20 cellular contexts compared by ENCODE assay signal in genomic region chr4:112381996-112382692, GRCh38.
DNase-seq lines count a peak whose midpoint lies in the region; TF ChIP-seq lines count a peak whose summit lies in the region.
"Had no signal": no experiment of that assay in that cellular context is flagged by ENCODE, and none has a peak within 500 bp of the region (broad histone marks: within the 10 kb centered on the region; RNA-seq: fewer than 3 reads in every experiment).

No MANE protein-coding gene starts in this region.

- no peak overlapping the region for H3K4me3 ChIP-seq in testis
- H3K4me3 ChIP-seq: BLaER1, sigmoid colon, SJCRH30, thoracic aorta had no signal

- H3K4me1 ChIP-seq in testis: no peaks in the 10 kb centered on the region
- H3K4me1 ChIP-seq: Caco-2, sigmoid colon had no signal

- no peaks in the 10 kb centered on the region for H3K36me3 ChIP-seq in testis (ENCODE audit: low read depth, missing control alignments)
- H3K36me3 ChIP-seq: BLaER1, SJCRH30 had no signal

- H3K27ac ChIP-seq in testis: no peak overlapping the region
- H3K27ac ChIP-seq: BLaER1, sigmoid colon, SJCRH30, thoracic aorta had no signal

- H3K36me3 Mint-ChIP-seq in activated T-cell treated with anti-CD3 and anti-CD28 coated beads, Interleukin-2, amount 50 U/mL, for 24 hours (ENCODE audit: low read depth): peaks cover 47% of the 10 kb centered on the region

- H3K27me3 Mint-ChIP-seq in activated T-cell treated with anti-CD3 and anti-CD28 coated beads, Interleukin-2, amount 50 U/mL, for 24 hours: no peaks in the 10 kb centered on the region
- H3K27me3 Mint-ChIP-seq: activated naive CD8-positive, alpha-beta T cell treated with anti-CD3 and anti-CD28 coated beads, Interleukin-2, amount 50 U/mL, for 24 hours; T-cell had no signal

- no peaks in the 10 kb centered on the region for H3K27me3 ChIP-seq in testis
- H3K27me3 ChIP-seq: BLaER1, sigmoid colon, SJCRH30 had no signal

- TF ChIP-seq CTCF in testis (IDR thresholded peaks at IDR 0.05): no peak

- no peaks in the 10 kb centered on the region for H3K9me3 ChIP-seq in testis
- H3K9me3 ChIP-seq: BLaER1, Caco-2, sigmoid colon, SJCRH30, thoracic aorta had no signal

- H3K4me3 Mint-ChIP-seq in activated T-cell treated with anti-CD3 and anti-CD28 coated beads, Interleukin-2, amount 50 U/mL, for 24 hours: no peak overlapping the region
- H3K4me3 Mint-ChIP-seq: activated CD8-positive, alpha-beta T cell treated with anti-CD3 and anti-CD28 coated beads, Interleukin-2, amount 10 ng/mL, durations not matched to agents 7 days and 5 days; activated naive CD8-positive, alpha-beta T cell treated with anti-CD3 and anti-CD28 coated beads, Interleukin-2, amount 50 U/mL, for 24 hours; T-cell had no signal

- no peak for TF ChIP-seq POLR2A in testis (IDR thresholded peaks at IDR 0.05)

- DNase-seq in DMS53 treated with DMSO at 0.1 percent for 48 hours (lab: John Stamatoyannopoulos, UW; ENCODE audit: unreplicated experiment) (peak; percentile 67), NCI-H187 (lab: John Stamatoyannopoulos, UW) (peak; percentile 37 to 50), NCI-H345 (lab: John Stamatoyannopoulos, UW) (peak; percentile 24), left kidney (ENCODE audit: low read depth, low spot score) (peak; percentile 35), testis (no peak), NCI-H146 (lab: John Stamatoyannopoulos, UW) (no peak)
- no peak for DNase-seq in NK-92 treated with Interleukin-12 subunit alpha and Interleukin-12 subunit beta, amount 100 ng/mL, for 24 hours (lab: John Stamatoyannopoulos, UW)
- DNase-seq in activated T-cell treated with anti-CD3 and anti-CD28 coated beads, Interleukin-2, amount 50 U/mL, for 24 hours: no peak
- DNase-seq: ACHN; activated CD8-positive, alpha-beta T cell treated with anti-CD3 and anti-CD28 coated beads, Interleukin-2, amount 10 ng/mL, durations not matched to agents 7 days and 5 days; activated gamma-delta T cell treated with Interleukin-2 at 50 U/mL for 16 hours; activated naive CD8-positive, alpha-beta T cell treated with anti-CD3 and anti-CD28 coated beads, Interleukin-2, amount 50 U/mL, for 24 hours; activated T-cell treated with anti-CD3 and anti-CD28 coated beads for 4 hours; Caco-2; sigmoid colon; stimulated activated naive CD4-positive, alpha-beta T cell treated with Interleukin-2 at 50 U/mL for 16 hours; T-cell had no signal

- intact Hi-C loops in testis (cut with DNase I; ENCODE audit: low total_unique reads): no loop called here

- no peaks in the 10 kb centered on the region for H3K9me3 Mint-ChIP-seq in activated T-cell treated with anti-CD3 and anti-CD28 coated beads, Interleukin-2, amount 50 U/mL, for 24 hours
- H3K9me3 Mint-ChIP-seq: activated naive CD8-positive, alpha-beta T cell treated with anti-CD3 and anti-CD28 coated beads, Interleukin-2, amount 50 U/mL, for 24 hours; T-cell had no signal

- no peak overlapping the region for H3K27ac Mint-ChIP-seq in activated T-cell treated with anti-CD3 and anti-CD28 coated beads, Interleukin-2, amount 50 U/mL, for 24 hours
- H3K27ac Mint-ChIP-seq: activated CD8-positive, alpha-beta T cell treated with anti-CD3 and anti-CD28 coated beads, Interleukin-2, amount 10 ng/mL, durations not matched to agents 7 days and 5 days; activated naive CD8-positive, alpha-beta T cell treated with anti-CD3 and anti-CD28 coated beads, Interleukin-2, amount 50 U/mL, for 24 hours; T-cell had no signal

- WGBS in testis, 2 donors: 79 to 87% methylated on average over 6 of the region's 6 CpGs

- no peaks in the 10 kb centered on the region for H3K4me1 Mint-ChIP-seq in activated T-cell treated with anti-CD3 and anti-CD28 coated beads, Interleukin-2, amount 50 U/mL, for 24 hours (ENCODE audit: low read depth)
- H3K4me1 Mint-ChIP-seq: T-cell had no signal

Comparison
In these comparisons a context has a peak if more than half of its experiments do, and no peak if none do; other contexts are left out.
1. DNase-seq: peak in DMS53 treated with DMSO at 0.1 percent for 48 hours (single experiment), NCI-H187 (2 of 2), NCI-H345 (single experiment) and left kidney (single experiment); none in NK-92 treated with Interleukin-12 subunit alpha and Interleukin-12 subunit beta, amount 100 ng/mL, for 24 hours (single experiment), activated T-cell treated with anti-CD3 and anti-CD28 coated beads, Interleukin-2, amount 50 U/mL, for 24 hours (single experiment), testis (single experiment) and NCI-H146 (single experiment).